Comparison of ENCODE assay signal across 10 cellular contexts in genomic region chr9:95055851-95056551, GRCh38.
DNase-seq lines count a peak whose midpoint lies in the region; ATAC-seq and TF ChIP-seq lines count a peak whose summit lies in the region.
"Had no signal": no experiment of that assay in that cellular context is flagged by ENCODE, and none has a peak within 500 bp of the region (broad histone marks: within the 10 kb centered on the region; RNA-seq: fewer than 3 reads in every experiment).

No MANE protein-coding gene starts in this region.

- DNase-seq in AG10803 (ENCODE audit: low read depth), result peak; percentile 68
- DNase-seq in NCI-H748 treated with DMSO at 0.1 percent for 48 hours (lab: John Stamatoyannopoulos, UW), result peak; percentile 27
- DNase-seq in fibroblast of the aortic adventitia (ENCODE audit: low read depth), result peak; percentile 50
- DNase-seq in neural crest cell (ENCODE audit: low read depth, low spot score), result no peak
- DNase-seq in activated CD8-positive, alpha-beta T cell treated with anti-CD3 and anti-CD28 coated beads, Interleukin-2, amount 10 ng/mL, durations not matched to agents 7 days and 5 days, result no peak
- DNase-seq in cerebellum (ENCODE audit: low spot score), result no peak
- no peak for DNase-seq in NCI-H1694 treated with DMSO at 0.1 percent for 48 hours (lab: John Stamatoyannopoulos, UW)
- DNase-seq: DMS79 had no signal

- CTCF ChIA-PET in activated CD8-positive, alpha-beta T cell treated with anti-CD3 and anti-CD28 coated beads, Interleukin-2, amount 10 ng/mL, durations not matched to agents 7 days and 5 days (lab: Charles Lee), result no interaction called here

- no peak for TF ChIP-seq CTCF in AG10803 (conservative IDR thresholded peaks at IDR 0.05; ENCODE audit: low read length)
- no peak for TF ChIP-seq CTCF in fibroblast of the aortic adventitia (IDR thresholded peaks at IDR 0.05; ENCODE audit: insufficient read depth, low read length)
- no peak for TF ChIP-seq CTCF in neural crest cell (conservative IDR thresholded peaks at IDR 0.05)

- peaks cover 3% of the 10 kb centered on the region for H3K36me3 Mint-ChIP-seq in neural crest cell (ENCODE audit: low read depth)
- no peaks in the 10 kb centered on the region for H3K36me3 Mint-ChIP-seq in activated CD8-positive, alpha-beta T cell treated with anti-CD3 and anti-CD28 coated beads, Interleukin-2, amount 10 ng/mL, durations not matched to agents 7 days and 5 days (ENCODE audit: low read depth)

- peaks cover 39% of the 10 kb centered on the region for H3K4me1 Mint-ChIP-seq in neural crest cell
- H3K4me1 Mint-ChIP-seq in activated CD8-positive, alpha-beta T cell treated with anti-CD3 and anti-CD28 coated beads, Interleukin-2, amount 10 ng/mL, durations not matched to agents 7 days and 5 days (ENCODE audit: low read depth), result no peaks in the 10 kb centered on the region

- ATAC-seq in activated CD8-positive, alpha-beta T cell treated with anti-CD3 and anti-CD28 coated beads, Interleukin-2, amount 10 ng/mL, durations not matched to agents 7 days and 5 days, result no peak
- no peak for ATAC-seq in HG02571 (IDR thresholded peaks at IDR 0.05; ENCODE audit: unreplicated experiment)

- peaks cover 18% of the 10 kb centered on the region for H3K27me3 Mint-ChIP-seq in neural crest cell (ENCODE audit: low read depth)
- peaks cover 5% of the 10 kb centered on the region for H3K27me3 Mint-ChIP-seq in activated CD8-positive, alpha-beta T cell treated with anti-CD3 and anti-CD28 coated beads, Interleukin-2, amount 10 ng/mL, durations not matched to agents 7 days and 5 days (ENCODE audit: low read depth)

- H3K27ac Mint-ChIP-seq in neural crest cell (ENCODE audit: unreplicated experiment), result peak overlapping the region; percentile 92
- H3K27ac Mint-ChIP-seq in activated CD8-positive, alpha-beta T cell treated with anti-CD3 and anti-CD28 coated beads, Interleukin-2, amount 10 ng/mL, durations not matched to agents 7 days and 5 days, result no peak overlapping the region

- H3K4me3 ChIP-seq in AG10803 (ENCODE audit: low read length), result peak overlapping the region; percentile 26
- H3K4me3 ChIP-seq in fibroblast of the aortic adventitia (ENCODE audit: low read depth, low read length), result peak overlapping the region; percentile 29
- H3K4me3 ChIP-seq: HAP-1 had no signal

- H3K9me3 Mint-ChIP-seq in neural crest cell, result no peaks in the 10 kb centered on the region
- no peaks in the 10 kb centered on the region for H3K9me3 Mint-ChIP-seq in activated CD8-positive, alpha-beta T cell treated with anti-CD3 and anti-CD28 coated beads, Interleukin-2, amount 10 ng/mL, durations not matched to agents 7 days and 5 days (ENCODE audit: insufficient read depth)

- POLR2A ChIA-PET in activated CD8-positive, alpha-beta T cell treated with anti-CD3 and anti-CD28 coated beads, Interleukin-2, amount 10 ng/mL, durations not matched to agents 7 days and 5 days (lab: Charles Lee), result no interaction called here

- H3K4me3 Mint-ChIP-seq in neural crest cell, result peak overlapping the region; percentile 59
- no peak overlapping the region for H3K4me3 Mint-ChIP-seq in activated CD8-positive, alpha-beta T cell treated with anti-CD3 and anti-CD28 coated beads, Interleukin-2, amount 10 ng/mL, durations not matched to agents 7 days and 5 days

Comparison
In these comparisons a context has a peak if more than half of its experiments do, and no peak if none do; other contexts are left out.
1. DNase-seq: peak in AG10803 (single experiment), NCI-H748 treated with DMSO at 0.1 percent for 48 hours (single experiment) and fibroblast of the aortic adventitia (single experiment); none in neural crest cell (single experiment), activated CD8-positive, alpha-beta T cell treated with anti-CD3 and anti-CD28 coated beads, Interleukin-2, amount 10 ng/mL, durations not matched to agents 7 days and 5 days (single experiment), cerebellum (single experiment) and NCI-H1694 treated with DMSO at 0.1 percent for 48 hours (single experiment).